9 cellular contexts compared by ENCODE assay signal in the genomic region with DNA sequence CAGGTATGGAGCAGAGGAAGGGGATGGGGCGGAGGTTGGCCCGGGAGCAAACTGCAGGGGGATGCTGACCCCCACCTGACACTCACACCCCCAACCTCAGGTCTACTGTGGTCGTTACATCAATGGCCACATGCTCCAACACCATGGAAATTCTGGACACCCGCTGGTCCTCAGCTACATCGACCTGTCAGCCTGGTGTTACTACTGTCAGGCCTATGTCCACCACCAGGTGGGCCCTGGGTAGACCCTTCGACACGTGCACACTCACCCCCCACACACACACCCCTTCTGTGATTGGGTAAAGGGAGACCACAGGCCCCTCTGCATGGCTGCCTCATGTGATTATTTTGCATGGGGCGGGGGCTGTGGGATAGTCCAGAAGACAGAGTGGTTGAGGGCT. TPM values are rescaled to one million over a fixed set of nuclear protein-coding genes. Genes with fewer than 3 reads are reported as not detected.
"Had no signal": no experiment of that assay in that cellular context is flagged by ENCODE, and none has a peak within 500 bp of the region (broad histone marks: within the 10 kb centered on the region; RNA-seq: fewer than 3 reads in every experiment).

No MANE protein-coding gene starts in this region.

- H2AFZ ChIP-seq: GM23338 had no signal

- H3K4me2 ChIP-seq: GM23338 had no signal

- DNase-seq: H9, HCEC 1CT, HFFc6 had no signal

- H3K4me3 ChIP-seq: GM23338 had no signal

- H3K27ac ChIP-seq: HL-60 had no signal

- ATAC-seq: GM23338, HepG2 had no signal

RNA-seq across cellular contexts. Expression of gene ERAS, which starts 2.2 kb away (rescaled TPM):
- total RNA-seq: H1, H9, HFFc6, HT1080 had no signal
- polyA plus RNA-seq: IgD-negative memory B cell had no signal

RNA-seq across cellular contexts. Expression of gene PCSK1N, which starts 11.3 kb away (rescaled TPM):
- total RNA-seq: HFFc6, HT1080 had no signal

RNA-seq across cellular contexts. Expression of gene GATA1, which starts 37.7 kb away (rescaled TPM):
- total RNA-seq: GM23338, H1, H9, HFFc6, HT1080 had no signal
- polyA plus RNA-seq: GM23338, HepG2, IgD-negative memory B cell had no signal
